1 cellular context compared by ENCODE assay signal in the genomic region with DNA sequence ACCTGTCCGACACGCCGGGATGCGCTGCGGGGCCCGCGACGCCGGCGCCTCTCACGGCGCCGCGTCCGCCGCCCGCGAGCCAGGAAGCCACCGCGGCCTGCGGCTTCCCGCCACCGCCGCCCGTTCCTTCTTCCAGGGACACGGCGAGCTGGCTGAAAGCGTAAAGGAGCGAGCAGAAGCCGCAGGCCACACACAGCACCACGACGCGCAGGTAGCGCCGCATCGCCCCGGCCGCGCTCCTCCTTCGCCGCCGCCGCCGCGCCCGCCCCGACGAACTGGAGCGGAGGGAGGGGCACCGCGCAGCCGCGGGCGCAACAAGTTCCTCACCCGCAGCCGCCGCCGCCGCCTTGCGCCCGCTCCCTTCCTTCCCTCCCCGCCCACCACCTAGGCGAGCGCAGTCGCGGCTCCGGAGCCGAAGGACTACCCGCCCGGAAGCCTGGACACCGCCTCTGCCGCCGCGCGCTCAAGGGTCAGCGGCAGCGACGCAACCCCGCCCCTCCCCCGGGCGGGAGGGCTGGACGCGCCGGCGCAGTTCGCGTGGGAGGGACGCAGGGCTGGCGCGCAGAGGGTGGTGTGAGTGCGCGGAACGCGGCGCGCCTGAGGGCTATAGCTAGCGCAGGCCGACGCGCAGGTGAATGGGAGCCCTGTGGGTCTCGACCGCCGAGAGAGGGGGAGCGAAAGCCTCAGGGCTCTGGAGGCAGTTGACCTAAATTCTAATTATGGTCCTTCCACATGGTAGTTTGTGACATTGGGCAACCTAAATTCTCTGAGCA.
TF ChIP-seq lines count a peak whose summit lies in the region.

TSS of gene GXYLT1 (minus strand) at position 451 of the 773 bp plus-strand sequence. CDS start at position 223, 228 bp downstream.

TF ChIP-seq in H1, 55 proteins besides CTCF, POLR2A, EP300 and RAD21:
- TF ChIP-seq ASH2L (IDR thresholded peaks at IDR 0.05; ENCODE audit: low read length): peak; percentile 84
- TF ChIP-seq RXRA (IDR thresholded peaks at IDR 0.05; ENCODE audit: insufficient read depth, low read depth, low read length): no peak
- TF ChIP-seq YY1 (IDR thresholded peaks at IDR 0.05; ENCODE audit: low read depth, low read length): 0 out of 2 replicates have a peak, but pooled peaks have one; percentile 9
- TF ChIP-seq JUND (IDR thresholded peaks at IDR 0.05; ENCODE audit: low read length): no peak
- peak; percentile 91 for TF ChIP-seq RBBP5 (IDR thresholded peaks at IDR 0.05; ENCODE audit: borderline replicate concordance, low read depth, low read length)
- TF ChIP-seq, protein P1, sequence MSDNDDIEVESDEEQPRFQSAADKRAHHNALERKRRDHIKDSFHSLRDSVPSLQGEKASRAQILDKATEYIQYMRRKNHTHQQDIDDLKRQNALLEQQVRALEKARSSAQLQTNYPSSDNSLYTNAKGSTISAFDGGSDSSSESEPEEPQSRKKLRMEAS (IDR thresholded peaks at IDR 0.05): peak; percentile 51; the same call in 1 of the 2 replicates
- peak; percentile 83 for TF ChIP-seq CREB1 (IDR thresholded peaks at IDR 0.05)
- TF ChIP-seq, protein P2, sequence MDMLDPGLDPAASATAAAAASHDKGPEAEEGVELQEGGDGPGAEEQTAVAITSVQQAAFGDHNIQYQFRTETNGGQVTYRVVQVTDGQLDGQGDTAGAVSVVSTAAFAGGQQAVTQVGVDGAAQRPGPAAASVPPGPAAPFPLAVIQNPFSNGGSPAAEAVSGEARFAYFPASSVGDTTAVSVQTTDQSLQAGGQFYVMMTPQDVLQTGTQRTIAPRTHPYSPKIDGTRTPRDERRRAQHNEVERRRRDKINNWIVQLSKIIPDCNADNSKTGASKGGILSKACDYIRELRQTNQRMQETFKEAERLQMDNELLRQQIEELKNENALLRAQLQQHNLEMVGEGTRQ (IDR thresholded peaks at IDR 0.05; ENCODE audit: low read length): no peak
- peak; percentile 28; the same call in 1 of the 2 replicates for TF ChIP-seq PHF8 (conservative IDR thresholded peaks at IDR 0.05; ENCODE audit: low read depth, low read length)
- no peak for TF ChIP-seq SIX5 (IDR thresholded peaks at IDR 0.05; ENCODE audit: low read depth, low read length)
- TF ChIP-seq POLR2AphosphoS5 (IDR thresholded peaks at IDR 0.05; ENCODE audit: low read depth, low read length): no peak; the same call in 1 of the 2 replicates
- TF ChIP-seq SRF (IDR thresholded peaks at IDR 0.05; ENCODE audit: low read depth, low read length): no peak
- peak; percentile 46 for TF ChIP-seq BACH1 (IDR thresholded peaks at IDR 0.05; ENCODE audit: low read length)
- no peak for TF ChIP-seq JUN (IDR thresholded peaks at IDR 0.05; ENCODE audit: low read depth, low read length)
- peak; percentile 24; the same call in 1 of the 2 replicates for TF ChIP-seq NRF1 (IDR thresholded peaks at IDR 0.05; ENCODE audit: low read depth, low read length)
- TF ChIP-seq KDM4A (IDR thresholded peaks at IDR 0.05; ENCODE audit: low read depth, low read length, severe bottlenecking): peak; percentile 68
- peak; percentile 73; the same call in 1 of the 2 replicates for TF ChIP-seq TEAD4 (IDR thresholded peaks at IDR 0.05; ENCODE audit: low read depth, low read length)
- peak; percentile 85 for TF ChIP-seq EGR1 (IDR thresholded peaks at IDR 0.05; ENCODE audit: borderline replicate concordance, low read depth, low read length)
- TF ChIP-seq TAF7 (optimal IDR thresholded peaks at IDR 0.05; ENCODE audit: borderline replicate concordance, low read depth, low read length): peak; percentile 53
- peak; percentile 42; the same call in 1 of the 2 replicates for TF ChIP-seq CHD2 (IDR thresholded peaks at IDR 0.05; ENCODE audit: low read length)
- TF ChIP-seq TAF1 (IDR thresholded peaks at IDR 0.05; ENCODE audit: low read depth, low read length): peak; percentile 67
- TF ChIP-seq BRCA1 (IDR thresholded peaks at IDR 0.05; ENCODE audit: low read depth, low read length): no peak
- peak; percentile 73; the same call in 1 of the 2 replicates for TF ChIP-seq TBP (IDR thresholded peaks at IDR 0.05; ENCODE audit: low read depth, low read length)
- TF ChIP-seq, protein P3, sequence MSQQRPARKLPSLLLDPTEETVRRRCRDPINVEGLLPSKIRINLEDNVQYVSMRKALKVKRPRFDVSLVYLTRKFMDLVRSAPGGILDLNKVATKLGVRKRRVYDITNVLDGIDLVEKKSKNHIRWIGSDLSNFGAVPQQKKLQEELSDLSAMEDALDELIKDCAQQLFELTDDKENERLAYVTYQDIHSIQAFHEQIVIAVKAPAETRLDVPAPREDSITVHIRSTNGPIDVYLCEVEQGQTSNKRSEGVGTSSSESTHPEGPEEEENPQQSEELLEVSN (IDR thresholded peaks at IDR 0.05): peak; percentile 66
- TF ChIP-seq CEBPB (IDR thresholded peaks at IDR 0.05; ENCODE audit: low read depth, low read length): no peak
